ENCODE assay signal across 14 cellular contexts in genomic region chr12:47222592-47222959, GRCh38.
DNase-seq lines count a peak whose midpoint lies in the region; ATAC-seq, FAIRE-seq and TF ChIP-seq lines count a peak whose summit lies in the region.
"Had no signal": no experiment of that assay in that cellular context is flagged by ENCODE, and none has a peak within 500 bp of the region (broad histone marks: within the 10 kb centered on the region; RNA-seq: fewer than 3 reads in every experiment).

No MANE protein-coding gene starts in this region.

- WGBS in HepG2 (ENCODE audit: low lambda C conversion rate): 62% methylated on average over 2 of the region's 2 CpGs
- WGBS in testis, 2 donors: 83 to 85% methylated on average over 2 of the region's 2 CpGs

- no peak overlapping the region for H2AFZ ChIP-seq in HepG2 (ENCODE audit: low read length)

- no peak overlapping the region for H3K4me3 ChIP-seq in HepG2 (replicated peaks in 1 of 3; ENCODE audit: insufficient read depth in 1 of 3, low read depth in 2 of 3, low read length in 3 of 3)
- H3K4me3 ChIP-seq in testis: no peak overlapping the region
- H3K4me3 ChIP-seq: HAP-1, left lung had no signal

- POLR2A ChIA-PET in HepG2 (lab: Yijun Ruan, JAX): no interaction called here

- no TSS peak for BruUV-seq in HepG2 (replicated peaks; lab: Mats Ljungman, UMichigan)

- TF ChIP-seq CTCF in HepG2 (CRISPR knock-in tag; IDR thresholded peaks at IDR 0.05): no peak
- no peak for TF ChIP-seq CTCF in testis (IDR thresholded peaks at IDR 0.05)

- no peak for TF ChIP-seq POLR2A in HepG2 (IDR thresholded peaks at IDR 0.05; ENCODE audit: insufficient read depth in 1 of 2, low read depth in 2 of 2, low read length in 2 of 2)
- no peak for TF ChIP-seq POLR2A in testis (IDR thresholded peaks at IDR 0.05)

- H3K27me3 ChIP-seq in HepG2 (ENCODE audit: control insufficient read depth in 1 of 2, insufficient read depth in 2 of 2, low read length in 2 of 2): no peaks in the 10 kb centered on the region
- H3K27me3 ChIP-seq in testis: no peaks in the 10 kb centered on the region
- H3K27me3 ChIP-seq: left lung had no signal

- peaks cover 66% of the 10 kb centered on the region for H3K4me1 Mint-ChIP-seq in activated naive CD4-positive, alpha-beta T cell treated with anti-CD3 and anti-CD28 coated beads, Interleukin-2, amount 10 ng/mL, durations not matched to agents 7 days and 5 days
- H3K4me1 Mint-ChIP-seq in activated T-helper 17 cell treated with anti-CD3 and anti-CD28 coated beads, Interleukin-2, amount 50 U/mL, for 72 hours: peaks cover 42% of the 10 kb centered on the region

- H3K4me2 ChIP-seq in HepG2 (ENCODE audit: low read depth, low read length): peak overlapping the region; percentile 87

- no peak for ATAC-seq in activated T-helper 17 cell treated with anti-CD3 and anti-CD28 coated beads, Interleukin-2, amount 50 U/mL, for 72 hours (replicated peaks)
- no peak for ATAC-seq in HepG2
- ATAC-seq: SK-N-SH treated with all-trans-retinoic acid at 6 μM for 48 hours had no signal

- TF ChIP-seq RAD21 in HepG2 (CRISPR knock-in tag; IDR thresholded peaks at IDR 0.05): no peak

- H3K9me3 Mint-ChIP-seq in activated naive CD4-positive, alpha-beta T cell treated with anti-CD3 and anti-CD28 coated beads, Interleukin-2, amount 10 ng/mL, durations not matched to agents 7 days and 5 days: no peaks in the 10 kb centered on the region
- H3K9me3 Mint-ChIP-seq in activated T-helper 17 cell treated with anti-CD3 and anti-CD28 coated beads, Interleukin-2, amount 50 U/mL, for 72 hours: no peaks in the 10 kb centered on the region

- TF ChIP-seq EP300 in HepG2 (IDR thresholded peaks at IDR 0.05; ENCODE audit: low read depth in 2 of 2, low read length in 2 of 2): no peak
- no peak for TF ChIP-seq EP300 in HepG2 (CRISPR knock-in tag; IDR thresholded peaks at IDR 0.05; ENCODE audit: borderline replicate concordance)

- no peak overlapping the region for H3K9ac ChIP-seq in HepG2 (ENCODE audit: insufficient read depth, low read depth, low read length)

- H3K27ac Mint-ChIP-seq in activated naive CD4-positive, alpha-beta T cell treated with anti-CD3 and anti-CD28 coated beads, Interleukin-2, amount 10 ng/mL, durations not matched to agents 7 days and 5 days: peak overlapping the region; percentile 79
- H3K27ac Mint-ChIP-seq in activated T-helper 17 cell treated with anti-CD3 and anti-CD28 coated beads, Interleukin-2, amount 50 U/mL, for 72 hours: peak overlapping the region; percentile 91

- CTCF ChIA-PET in activated naive CD4-positive, alpha-beta T cell treated with anti-CD3 and anti-CD28 coated beads, Interleukin-2, amount 10 ng/mL, durations not matched to agents 7 days and 5 days (lab: Charles Lee): no interaction called here
- CTCF ChIA-PET in HepG2 (lab: Yijun Ruan, JAX; ENCODE audit: low intra/inter-chr PET ratio, low total read pairs): no interaction called here

- peak overlapping the region; percentile 71 for H3K4me3 Mint-ChIP-seq in activated naive CD4-positive, alpha-beta T cell treated with anti-CD3 and anti-CD28 coated beads, Interleukin-2, amount 10 ng/mL, durations not matched to agents 7 days and 5 days
- peak overlapping the region; percentile 88 for H3K4me3 Mint-ChIP-seq in activated T-helper 17 cell treated with anti-CD3 and anti-CD28 coated beads, Interleukin-2, amount 50 U/mL, for 72 hours

- H3K36me3 ChIP-seq in HepG2 (replicated peaks in 1 of 2; ENCODE audit: control insufficient read depth in 1 of 2, insufficient read depth in 2 of 2, low read length in 2 of 2) (no peaks in the 10 kb centered on the region), testis (ENCODE audit: low read depth, missing control alignments) (no peaks in the 10 kb centered on the region)
- H3K36me3 ChIP-seq: HAP-1, left lung had no signal

- H3K36me3 Mint-ChIP-seq in activated naive CD4-positive, alpha-beta T cell treated with anti-CD3 and anti-CD28 coated beads, Interleukin-2, amount 10 ng/mL, durations not matched to agents 7 days and 5 days: peaks cover 77% of the 10 kb centered on the region
- H3K36me3 Mint-ChIP-seq in activated T-helper 17 cell treated with anti-CD3 and anti-CD28 coated beads, Interleukin-2, amount 50 U/mL, for 72 hours (ENCODE audit: low read depth): peaks cover 100% of the 10 kb centered on the region

- no peaks in the 10 kb centered on the region for H4K20me1 ChIP-seq in HepG2 (ENCODE audit: insufficient read depth, low read length)

- in situ Hi-C loops in HepG2 (cut with HindIII; ENCODE audit: extremely low pct_ligation_motif_present, low pct_unique_long_range_greater_than_20kb): no loop called here

- intact Hi-C loops in HepG2 (cut with micrococcal nuclease; ENCODE audit: unreplicated experiment) (no loop called here), testis (cut with DNase I; ENCODE audit: low total_unique reads) (no loop called here)

- H3K4me1 ChIP-seq in HepG2 (ENCODE audit: insufficient read depth, low read length) (peaks cover 52% of the 10 kb centered on the region), testis (peaks cover 8% of the 10 kb centered on the region)
- H3K4me1 ChIP-seq: HAP-1 had no signal

- no peak for FAIRE-seq in HepG2 (lab: Jason Lieb, UNC)

- no peak for DNase-seq in activated naive CD4-positive, alpha-beta T cell treated with anti-CD3 and anti-CD28 coated beads, Interleukin-2, amount 10 ng/mL, durations not matched to agents 7 days and 5 days
- no peak for DNase-seq in activated naive CD4-positive, alpha-beta T cell treated with anti-CD3 and anti-CD28 coated beads, Interleukin-2, amount 50 U/mL, for 16 hours
- DNase-seq in HepG2 (ENCODE audit: low spot score) (no peak), testis (no peak), NCI-H446 treated with DMSO at 0.1 percent for 48 hours (lab: John Stamatoyannopoulos, UW) (no peak), superior temporal gyrus (ENCODE audit: extremely low spot score) (no peak), LoVo (ENCODE audit: low spot score) (no peak)
- DNase-seq: caudate nucleus, GF-D8, left lung, NCI-H510A treated with DMSO at 0.1 percent for 48 hours had no signal

- H3K79me2 ChIP-seq in HepG2 (ENCODE audit: insufficient read depth, low read length): no peaks in the 10 kb centered on the region

- H3K27me3 Mint-ChIP-seq in activated naive CD4-positive, alpha-beta T cell treated with anti-CD3 and anti-CD28 coated beads, Interleukin-2, amount 10 ng/mL, durations not matched to agents 7 days and 5 days: no peaks in the 10 kb centered on the region
- no peaks in the 10 kb centered on the region for H3K27me3 Mint-ChIP-seq in activated T-helper 17 cell treated with anti-CD3 and anti-CD28 coated beads, Interleukin-2, amount 50 U/mL, for 72 hours

- H3K27ac ChIP-seq in HepG2 (ENCODE audit: extremely low read length, insufficient read depth, low read length): no peak overlapping the region
- peak overlapping the region; percentile 79 to 83 for H3K27ac ChIP-seq in testis

- H3K9me3 ChIP-seq in HepG2 (ENCODE audit: low read length) (no peaks in the 10 kb centered on the region), testis (no peaks in the 10 kb centered on the region)
- H3K9me3 ChIP-seq: HAP-1, left lung had no signal

TF ChIP-seq in HepG2, 621 proteins besides CTCF, POLR2A, EP300 and RAD21:
- TF ChIP-seq MXD3 (CRISPR knock-in tag; IDR thresholded peaks at IDR 0.05) (no peak), ZSCAN12 (CRISPR knock-in tag; IDR thresholded peaks at IDR 0.05) (no peak), EZH2 (conservative IDR thresholded peaks at IDR 0.05; ENCODE audit: low read depth, low read length) (no peak), ZNF562 (CRISPR knock-in tag; IDR thresholded peaks at IDR 0.05; ENCODE audit: borderline replicate concordance) (no peak), ZNF207 (IDR thresholded peaks at IDR 0.05; ENCODE audit: borderline replicate concordance) (no peak), SRSF4 (IDR thresholded peaks at IDR 0.05; ENCODE audit: low read depth, low read length, poor library complexity, severe bottlenecking) (no peak), RFXANK (CRISPR knock-in tag; IDR thresholded peaks at IDR 0.05) (no peak), TP53 (CRISPR knock-in tag; conservative IDR thresholded peaks at IDR 0.05) (no peak), ARID2 (CRISPR knock-in tag; IDR thresholded peaks at IDR 0.05; ENCODE audit: borderline replicate concordance) (no peak), ZNF12 (CRISPR knock-in tag; IDR thresholded peaks at IDR 0.05) (no peak), ZNF138 (CRISPR knock-in tag; IDR thresholded peaks at IDR 0.05; ENCODE audit: low read depth) (no peak), ZFAT (CRISPR knock-in tag; conservative IDR thresholded peaks at IDR 0.05) (no peak), CBX2 (IDR thresholded peaks at IDR 0.05; ENCODE audit: low read depth, low read length) (no peak), CBX2 (CRISPR knock-in tag; IDR thresholded peaks at IDR 0.05; ENCODE audit: low read depth) (no peak), ZNF790 (CRISPR knock-in tag; IDR thresholded peaks at IDR 0.05; ENCODE audit: borderline replicate concordance) (no peak), ZNF235 (CRISPR knock-in tag; IDR thresholded peaks at IDR 0.05; ENCODE audit: borderline replicate concordance) (no peak), ATF4 (CRISPR knock-in tag; IDR thresholded peaks at IDR 0.05) (no peak)
